Comparison of ENCODE assay signal across 14 cellular contexts in the genomic region with DNA sequence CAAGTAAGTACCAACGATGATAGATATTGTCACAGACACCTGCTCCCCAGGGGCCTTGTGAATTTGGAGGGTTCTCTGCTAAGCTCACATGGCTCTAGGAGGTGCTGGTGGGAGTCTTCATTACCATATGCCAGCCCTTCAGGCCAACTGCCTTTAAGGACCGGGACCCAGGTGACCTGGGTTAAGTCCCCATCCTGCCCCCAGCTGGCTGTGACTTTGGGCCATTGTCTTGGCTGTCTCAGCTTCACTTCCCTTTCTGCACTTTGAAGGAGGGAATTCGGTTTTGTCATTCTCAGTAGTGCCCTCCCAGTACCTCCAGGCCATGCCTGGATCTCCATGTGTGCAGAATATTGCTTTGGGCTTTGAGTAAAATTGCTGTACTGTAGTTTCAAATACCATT.
DNase-seq lines count a peak whose midpoint lies in the region; TF ChIP-seq lines count a peak whose summit lies in the region.
"Had no signal": no experiment of that assay in that cellular context is flagged by ENCODE, and none has a peak within 500 bp of the region (broad histone marks: within the 10 kb centered on the region; RNA-seq: fewer than 3 reads in every experiment).

No MANE protein-coding gene starts in this region.

- H3K36me3 ChIP-seq in mammary epithelial cell (ENCODE audit: insufficient read depth, low read length) (peaks cover 32% of the 10 kb centered on the region), skeletal muscle tissue (ENCODE audit: control insufficient read depth in 3 of 3, insufficient read depth in 3 of 3, low read length in 3 of 3) (peaks cover 16 to 32% (median 25%) of the 10 kb centered on the region in 3 donors), HAP-1 (replicated peaks) (peaks cover 55% of the 10 kb centered on the region), MM.1S (replicated peaks; ENCODE audit: insufficient read depth, low read length) (0 out of 2 replicates have a peak, but pooled peaks cover 7% of the 10 kb centered on the region)

- peak overlapping the region; percentile 98 for H3K27ac Mint-ChIP-seq in activated T-cell treated with anti-CD3 and anti-CD28 coated beads, Interleukin-2, amount 50 U/mL, for 24 hours

- H3K4me1 Mint-ChIP-seq in activated T-cell treated with anti-CD3 and anti-CD28 coated beads, Interleukin-2, amount 50 U/mL, for 24 hours (ENCODE audit: low read depth) = peaks cover 75% of the 10 kb centered on the region

- peaks cover 75% of the 10 kb centered on the region for H3K79me2 ChIP-seq in mammary epithelial cell (ENCODE audit: insufficient read depth, low read length)
- peaks cover 57% of the 10 kb centered on the region for H3K79me2 ChIP-seq in MM.1S (ENCODE audit: low read length)

- no peaks in the 10 kb centered on the region for H3K9me3 Mint-ChIP-seq in activated T-cell treated with anti-CD3 and anti-CD28 coated beads, Interleukin-2, amount 50 U/mL, for 24 hours
- H3K9me3 Mint-ChIP-seq: endodermal cell had no signal

- peak overlapping the region; percentile 13 for H3K27ac ChIP-seq in mammary epithelial cell (ENCODE audit: insufficient read depth, low read depth, low read length)
- H3K27ac ChIP-seq in skeletal muscle tissue (ENCODE audit: low read depth, low read length) = peak overlapping the region; percentile 98
- H3K27ac ChIP-seq in MM.1S (ENCODE audit: low read length) = no peak overlapping the region
- H3K27ac ChIP-seq: SK-N-MC, thoracic aorta had no signal

- H3F3A ChIP-seq in MM.1S (ENCODE audit: insufficient read depth, low read length) = peaks cover 4% of the 10 kb centered on the region; the same call in 1 of the 2 replicates

- peak overlapping the region; percentile 49 for H3K4me2 ChIP-seq in mammary epithelial cell (ENCODE audit: insufficient read depth, low read depth, low read length)
- H3K4me2 ChIP-seq in MM.1S (ENCODE audit: low read depth, low read length) = no peak overlapping the region

- no peak overlapping the region for H2AFZ ChIP-seq in mammary epithelial cell (ENCODE audit: low read depth, low read length)
- H2AFZ ChIP-seq in MM.1S (ENCODE audit: low read length) = no peak overlapping the region

- no peaks in the 10 kb centered on the region for H4K20me1 ChIP-seq in mammary epithelial cell (ENCODE audit: insufficient read depth, low read length)
- H4K20me1 ChIP-seq in MM.1S (ENCODE audit: insufficient read depth, low read length) = no peaks in the 10 kb centered on the region

- no TSS peak for BruUV-seq in mammary epithelial cell (replicated peaks; lab: Mats Ljungman, UMichigan)

- no peak overlapping the region for H3K4me3 ChIP-seq in mammary epithelial cell (replicated peaks in 1 of 3; ENCODE audit: insufficient read depth in 1 of 3, low read depth in 2 of 3, low read length in 3 of 3)
- no peak overlapping the region for H3K4me3 ChIP-seq in skeletal muscle tissue (ENCODE audit: low read length in 3 of 3)
- no peak overlapping the region for H3K4me3 ChIP-seq in HAP-1
- H3K4me3 ChIP-seq in MM.1S (ENCODE audit: low read length) = no peak overlapping the region
- H3K4me3 ChIP-seq: SK-N-MC, thoracic aorta had no signal

- H3K36me3 Mint-ChIP-seq in activated T-cell treated with anti-CD3 and anti-CD28 coated beads, Interleukin-2, amount 50 U/mL, for 24 hours (ENCODE audit: low read depth) = peaks cover 84% of the 10 kb centered on the region

- dilution Hi-C loops in mammary epithelial cell (cut with HindIII; ENCODE audit: low sequenced_read_pairs) = no loop called here

- H3K27me3 ChIP-seq in mammary epithelial cell (ENCODE audit: insufficient read depth, low read length) (no peaks in the 10 kb centered on the region), skeletal muscle tissue (ENCODE audit: control insufficient read depth in 3 of 3, insufficient read depth in 3 of 3, low read length in 3 of 3) (no peaks in the 10 kb centered on the region), HAP-1 (ENCODE audit: low read depth) (no peaks in the 10 kb centered on the region), MM.1S (replicated peaks; ENCODE audit: insufficient read depth, low read length) (no peaks in the 10 kb centered on the region)

- H3K9ac ChIP-seq in mammary epithelial cell (ENCODE audit: insufficient read depth, low read length) = no peak overlapping the region
- H3K9ac ChIP-seq in skeletal muscle tissue (ENCODE audit: low read depth in 1 of 3, low read length in 3 of 3) = no peak overlapping the region
- no peak overlapping the region for H3K9ac ChIP-seq in MM.1S (ENCODE audit: low read length)

- H3K4me3 Mint-ChIP-seq in activated T-cell treated with anti-CD3 and anti-CD28 coated beads, Interleukin-2, amount 50 U/mL, for 24 hours = no peak overlapping the region
- H3K4me3 Mint-ChIP-seq: endodermal cell had no signal

- in situ Hi-C loops in mammary epithelial cell (cut with MboI; ENCODE audit: low sequenced_read_pairs in 2 of 2) = no loop called here
- in situ Hi-C loops in HAP-1 (cut with MboI; ENCODE audit: low sequenced_read_pairs) = no loop called here

- H3K27me3 Mint-ChIP-seq in activated T-cell treated with anti-CD3 and anti-CD28 coated beads, Interleukin-2, amount 50 U/mL, for 24 hours = no peaks in the 10 kb centered on the region

- H3K9me2 ChIP-seq in MM.1S (replicated peaks; ENCODE audit: insufficient read depth, low read length) = no peaks in the 10 kb centered on the region

- 82% methylated on average over 3 of the region's 3 CpGs for WGBS in mammary epithelial cell (ENCODE audit: low coverage, missing lambda C conversion rate)

- intact Hi-C loops in mammary epithelial cell (cut with micrococcal nuclease) = no loop called here

- H3K4me1 ChIP-seq in mammary epithelial cell (ENCODE audit: insufficient read depth, low read length) (peaks cover 41% of the 10 kb centered on the region), skeletal muscle tissue (ENCODE audit: control insufficient read depth in 3 of 3, insufficient read depth in 3 of 3, low read length in 3 of 3) (peaks cover 49 to 66% (median 63%) of the 10 kb centered on the region in 3 donors), HAP-1 (no peaks in the 10 kb centered on the region), MM.1S (ENCODE audit: low read length) (peaks cover 17% of the 10 kb centered on the region)

- DNase-seq in activated T-cell treated with anti-CD3 and anti-CD28 coated beads, Interleukin-2, amount 50 U/mL, for 24 hours = no peak
- DNase-seq in activated T-cell treated with anti-CD3 and anti-CD28 coated beads, Interleukin-2, amount 50 U/mL, for 48 hours = no peak
- DNase-seq in MV-4-11 (lab: John Stamatoyannopoulos, UW) (peak; percentile 82), mammary epithelial cell (no peak), COLO829 (ENCODE audit: low spot score) (no peak), HAP-1 (ENCODE audit: low spot score in 2 of 2) (no peak), MM.1S (no peak)
- DNase-seq: activated CD4-positive, alpha-beta T cell treated with anti-CD3 and anti-CD28 coated beads for 4 hours; aorta; endodermal cell; hippocampal formation had no signal

- no peak for TF ChIP-seq CTCF in mammary epithelial cell (conservative IDR thresholded peaks at IDR 0.05 in 1 of 2, IDR thresholded peaks at IDR 0.05 in 1 of 2; ENCODE audit: extremely low read depth in 1 of 2, insufficient read depth in 1 of 2, low read depth in 1 of 2, low read length in 2 of 2)
- TF ChIP-seq CTCF in MM.1S (IDR thresholded peaks at IDR 0.05; ENCODE audit: low read length) = no peak

- H3K9me3 ChIP-seq in mammary epithelial cell (replicated peaks; ENCODE audit: insufficient read depth, low read length) = no peaks in the 10 kb centered on the region
- no peaks in the 10 kb centered on the region for H3K9me3 ChIP-seq in skeletal muscle tissue (ENCODE audit: control insufficient read depth in 3 of 3, low read length in 3 of 3)
- no peaks in the 10 kb centered on the region for H3K9me3 ChIP-seq in HAP-1
- no peaks in the 10 kb centered on the region for H3K9me3 ChIP-seq in MM.1S (replicated peaks; ENCODE audit: insufficient read depth, low read length)
- H3K9me3 ChIP-seq: thoracic aorta had no signal

- CTCF ChIA-PET in mammary epithelial cell (lab: Charles Lee; ENCODE audit: low non-redundant PET) = no interaction called here
